In genomic region chr15:67916051-67916374, GRCh38 we compare ENCODE assay signal across 13 cellular contexts.
DNase-seq lines count a peak whose midpoint lies in the region; ATAC-seq and TF ChIP-seq lines count a peak whose summit lies in the region.
"Had no signal": no experiment of that assay in that cellular context is flagged by ENCODE, and none has a peak within 500 bp of the region (broad histone marks: within the 10 kb centered on the region; RNA-seq: fewer than 3 reads in every experiment).

No MANE protein-coding gene starts in this region.

- H3K9me3 Mint-ChIP-seq in activated T-cell treated with anti-CD3 and anti-CD28 coated beads, Interleukin-2, amount 50 U/mL, for 72 hours, result peaks cover 3 to 5% of the 10 kb centered on the region in 2 donors

- no peak overlapping the region for H4K5ac ChIP-seq in mesendoderm (ENCODE audit: low read length)

- no peaks in the 10 kb centered on the region for H3K4me1 Mint-ChIP-seq in activated T-cell treated with anti-CD3 and anti-CD28 coated beads, Interleukin-2, amount 50 U/mL, for 72 hours (ENCODE audit: low read depth)

- H3K27me3 ChIP-seq in mesendoderm (ENCODE audit: insufficient read depth, low read length, poor library complexity) (no peaks in the 10 kb centered on the region), stomach (no peaks in the 10 kb centered on the region)

- H3K4me3 ChIP-seq in HEK293 (ENCODE audit: low read depth, low read length) (no peak overlapping the region), coronary artery (no peak overlapping the region), mesendoderm (ENCODE audit: low read length) (no peak overlapping the region), stomach (no peak overlapping the region)

- no peak for TF ChIP-seq EP300 in stomach (IDR thresholded peaks at IDR 0.05)

- intact Hi-C loops in stomach (cut with DNase I; ENCODE audit: low total_unique reads), result no loop called here

- H3K9me3 ChIP-seq in HEK293 (ENCODE audit: control insufficient read depth, insufficient read depth, low read depth, low read length), result no peaks in the 10 kb centered on the region
- H3K9me3 ChIP-seq in stomach, result peaks cover 0 to 6% (median 0%) of the 10 kb centered on the region in 4 donors

- H3K4me1 ChIP-seq in HEK293 (ENCODE audit: control insufficient read depth, insufficient read depth, low read length) (peaks cover 14% of the 10 kb centered on the region), mesendoderm (ENCODE audit: control insufficient read depth, low read depth, low read length) (peaks cover 10% of the 10 kb centered on the region), stomach (peaks cover 34 to 73% (median 58%) of the 10 kb centered on the region in 4 donors)

- H4K8ac ChIP-seq in mesendoderm (ENCODE audit: low read depth, low read length), result no peak overlapping the region

- H3K36me3 ChIP-seq in HEK293 (ENCODE audit: control insufficient read depth in 2 of 2, insufficient read depth in 1 of 2, low read length in 2 of 2), result no peaks in the 10 kb centered on the region
- no peaks in the 10 kb centered on the region for H3K36me3 ChIP-seq in mesendoderm (ENCODE audit: control insufficient read depth, insufficient read depth, low read length)
- H3K36me3 ChIP-seq in stomach, result no peaks in the 10 kb centered on the region

- DNase-seq in coronary artery (ENCODE audit: low spot score) (no peak), mesendoderm (no peak), stomach (no peak), NCI-H1048 (lab: John Stamatoyannopoulos, UW) (no peak)
- DNase-seq in activated T-cell treated with anti-CD3 and anti-CD28 coated beads, Interleukin-2, amount 50 U/mL, for 72 hours, result no peak
- DNase-seq: activated CD8-positive, alpha-beta T cell treated with anti-CD3 and anti-CD28 coated beads, Interleukin-2, amount 10 ng/mL, durations not matched to agents 7 days and 5 days; activated gamma-delta T cell treated with Interleukin-2 at 50 U/mL for 16 hours; AML-193; KG1 had no signal

- no peak overlapping the region for H3K4me3 Mint-ChIP-seq in activated T-cell treated with anti-CD3 and anti-CD28 coated beads, Interleukin-2, amount 50 U/mL, for 72 hours
- H3K4me3 Mint-ChIP-seq: activated CD8-positive, alpha-beta T cell treated with anti-CD3 and anti-CD28 coated beads, Interleukin-2, amount 10 ng/mL, durations not matched to agents 7 days and 5 days had no signal

- peak overlapping the region; percentile 2 for H2BK120ac ChIP-seq in mesendoderm (ENCODE audit: low read depth, low read length)

- H3K36me3 Mint-ChIP-seq in activated T-cell treated with anti-CD3 and anti-CD28 coated beads, Interleukin-2, amount 50 U/mL, for 72 hours (ENCODE audit: insufficient read depth in 2 of 2), result peaks cover 0 to 2% of the 10 kb centered on the region in 2 donors

- no peak overlapping the region for H3K4me2 ChIP-seq in mesendoderm (ENCODE audit: low read length)

- H3K56ac ChIP-seq in mesendoderm (ENCODE audit: low read length), result peak overlapping the region; percentile 42

- H3K18ac ChIP-seq in mesendoderm (ENCODE audit: low read length), result peak overlapping the region; percentile 28

- H2BK15ac ChIP-seq in mesendoderm (replicated peaks; ENCODE audit: low read depth), result no peak overlapping the region

- no peak overlapping the region for H3K27ac Mint-ChIP-seq in activated T-cell treated with anti-CD3 and anti-CD28 coated beads, Interleukin-2, amount 50 U/mL, for 72 hours
- H3K27ac Mint-ChIP-seq: activated CD8-positive, alpha-beta T cell treated with anti-CD3 and anti-CD28 coated beads, Interleukin-2, amount 10 ng/mL, durations not matched to agents 7 days and 5 days had no signal

- POLR2A ChIA-PET in HEK293 (lab: Yijun Ruan, JAX), result no interaction called here

- ATAC-seq in HG02884 (IDR thresholded peaks at IDR 0.05; ENCODE audit: unreplicated experiment) (no peak), HG03469 (IDR thresholded peaks at IDR 0.05; ENCODE audit: unreplicated experiment) (no peak)
- no peak for ATAC-seq in activated T-cell treated with anti-CD3 and anti-CD28 coated beads, Interleukin-2, amount 50 U/mL, for 72 hours (replicated peaks in 1 of 2)
- ATAC-seq: activated CD8-positive, alpha-beta T cell treated with anti-CD3 and anti-CD28 coated beads, Interleukin-2, amount 10 ng/mL, durations not matched to agents 7 days and 5 days had no signal

- H3K9ac ChIP-seq in mesendoderm (ENCODE audit: low read length), result no peak overlapping the region

- H3K79me1 ChIP-seq in mesendoderm (ENCODE audit: low read length), result no peaks in the 10 kb centered on the region

- H2BK5ac ChIP-seq in mesendoderm (ENCODE audit: low read length), result no peak overlapping the region

- TF ChIP-seq POLR2A in stomach (IDR thresholded peaks at IDR 0.05), result no peak

- no peak overlapping the region for H3K4ac ChIP-seq in mesendoderm (ENCODE audit: low read depth, low read length)

- peak overlapping the region; percentile 63 for H3K27ac ChIP-seq in HEK293 (ENCODE audit: extremely low read depth, low read depth, low read length)
- peak overlapping the region; percentile 91 to 94 for H3K27ac ChIP-seq in coronary artery
- no peak overlapping the region for H3K27ac ChIP-seq in mesendoderm (ENCODE audit: low read depth, low read length)
- H3K27ac ChIP-seq in stomach, result peak overlapping the region; percentile 62 to 91 (median 85)
- H3K27ac ChIP-seq: RWPE1 had no signal

- CTCF ChIA-PET in HEK293 (lab: Yijun Ruan, JAX), result no interaction called here

- no peaks in the 10 kb centered on the region for H3K27me3 Mint-ChIP-seq in activated T-cell treated with anti-CD3 and anti-CD28 coated beads, Interleukin-2, amount 50 U/mL, for 72 hours (ENCODE audit: low read depth)

- H3K79me2 ChIP-seq in mesendoderm (ENCODE audit: control insufficient read depth, insufficient read depth, low read length), result no peaks in the 10 kb centered on the region

- TF ChIP-seq CTCF in HEK293 (tag by site-specific recombination; IDR thresholded peaks at IDR 0.05), result no peak
- no peak for TF ChIP-seq CTCF in coronary artery (IDR thresholded peaks at IDR 0.05)
- TF ChIP-seq CTCF in stomach (IDR thresholded peaks at IDR 0.05), result no peak

- no peak overlapping the region for H2AK5ac ChIP-seq in mesendoderm (ENCODE audit: low read length)

- no peak overlapping the region for H3K23ac ChIP-seq in mesendoderm (ENCODE audit: low read length)

TF ChIP-seq in HEK293, 187 proteins besides CTCF, POLR2A, EP300 and RAD21:
- TF ChIP-seq ZNF335 (tag by site-specific recombination; conservative IDR thresholded peaks at IDR 0.05) (peak; percentile 33), ZNF76 (tag by site-specific recombination; IDR thresholded peaks at IDR 0.05; ENCODE audit: borderline replicate concordance, low read depth) (no peak), ZBTB44 (tag by site-specific recombination; IDR thresholded peaks at IDR 0.05) (no peak), ZNF341 (tag by site-specific recombination; IDR thresholded peaks at IDR 0.05; ENCODE audit: low read depth) (0 out of 2 replicates have a peak, but pooled peaks have one; percentile 3), BCL6B (tag by site-specific recombination; IDR thresholded peaks at IDR 0.05) (peak; percentile 92)
